21 cellular contexts compared by ENCODE assay signal in genomic region chr12:94092516-94093241, GRCh38. TPM values are rescaled to one million over a fixed set of nuclear protein-coding genes. Genes with fewer than 3 reads are reported as not detected.
DNase-seq lines count a peak whose midpoint lies in the region; ATAC-seq, FAIRE-seq and TF ChIP-seq lines count a peak whose summit lies in the region.
"Had no signal": no experiment of that assay in that cellular context is flagged by ENCODE, and none has a peak within 500 bp of the region (broad histone marks: within the 10 kb centered on the region; RNA-seq: fewer than 3 reads in every experiment).

No MANE protein-coding gene starts in this region.

- DNase-seq in LNCaP clone FGC (ENCODE audit: low read depth) (peak; percentile 75), astrocyte of the spinal cord (ENCODE audit: low read depth, low spot score) (peak; percentile 81), keratinocyte (ENCODE audit: low read depth, low spot score) (no peak), ureter (ENCODE audit: low spot score) (peak; percentile 59), NCI-H1436 treated with DMSO at 0.1 percent for 48 hours (lab: John Stamatoyannopoulos, UW) (no peak)
- DNase-seq in naive thymus-derived CD8-positive, alpha-beta T cell = no peak
- DNase-seq in stimulated activated effector memory CD8-positive, alpha-beta T cell treated with anti-CD3 and anti-CD28 coated beads, Interleukin-12 subunit alpha, Interleukin-12 subunit beta, amount 100 ng/mL, for 72 hours (ENCODE audit: low spot score in 2 of 2) = no peak
- DNase-seq: activated naive CD8-positive, alpha-beta T cell treated with anti-CD3 and anti-CD28 coated beads, Interleukin-2, amount 50 U/mL, for 24 hours; activated T-cell treated with anti-CD3 and anti-CD28 coated beads, Interleukin-2, amount 50 U/mL, for 48 hours; DND-41; foreskin melanocyte; Kasumi-1; NCI-H1930; NCI-H748 treated with DMSO at 0.1 percent for 48 hours; spleen; stomach; T1000 had no signal

- peaks cover 20% of the 10 kb centered on the region for H3K4me1 ChIP-seq in keratinocyte (ENCODE audit: control insufficient read depth, extremely low read depth, insufficient read depth, low read length)
- H3K4me1 ChIP-seq: spleen, stomach had no signal

- no peaks in the 10 kb centered on the region for H3K9me1 ChIP-seq in keratinocyte (ENCODE audit: control insufficient read depth, extremely low read depth, insufficient read depth, low read length)

- TF ChIP-seq CTCF in LNCaP clone FGC (IDR thresholded peaks at IDR 0.05; ENCODE audit: control insufficient read depth, extremely low read depth, insufficient read depth) (no peak), astrocyte of the spinal cord (IDR thresholded peaks at IDR 0.05; ENCODE audit: low read depth, low read length) (no peak), keratinocyte (optimal IDR thresholded peaks at IDR 0.05 in 1 of 3, IDR thresholded peaks at IDR 0.05 in 1 of 3, conservative IDR thresholded peaks at IDR 0.05 in 1 of 3; ENCODE audit: extremely low read depth in 1 of 3, insufficient read depth in 2 of 3, low read length in 3 of 3) (no peak)

- no peak for ATAC-seq in naive thymus-derived CD8-positive, alpha-beta T cell
- ATAC-seq in stimulated activated effector memory CD8-positive, alpha-beta T cell treated with anti-CD3 and anti-CD28 coated beads, Interleukin-12 subunit alpha, Interleukin-12 subunit beta, amount 100 ng/mL, for 72 hours = no peak
- ATAC-seq: activated naive CD8-positive, alpha-beta T cell treated with anti-CD3 and anti-CD28 coated beads, Interleukin-2, amount 50 U/mL, for 24 hours; GM12878 had no signal

- H3K79me2 ChIP-seq in keratinocyte (ENCODE audit: control insufficient read depth, insufficient read depth, low read length) = no peaks in the 10 kb centered on the region

- H2AFZ ChIP-seq in keratinocyte (ENCODE audit: control insufficient read depth, low read length) = peak overlapping the region; percentile 44

- no peaks in the 10 kb centered on the region for H3K4me1 Mint-ChIP-seq in naive thymus-derived CD8-positive, alpha-beta T cell
- H3K4me1 Mint-ChIP-seq in stimulated activated effector memory CD8-positive, alpha-beta T cell treated with anti-CD3 and anti-CD28 coated beads, Interleukin-12 subunit alpha, Interleukin-12 subunit beta, amount 100 ng/mL, for 72 hours = no peaks in the 10 kb centered on the region
- H3K4me1 Mint-ChIP-seq: activated naive CD8-positive, alpha-beta T cell treated with anti-CD3 and anti-CD28 coated beads, Interleukin-2, amount 50 U/mL, for 24 hours; memory B cell; neural crest cell had no signal

- H3K4me3 ChIP-seq in LNCaP clone FGC (ENCODE audit: low read depth, low read length) = no peak overlapping the region
- no peak overlapping the region for H3K4me3 ChIP-seq in astrocyte of the spinal cord (ENCODE audit: low read depth, low read length)
- no peak overlapping the region for H3K4me3 ChIP-seq in keratinocyte (ENCODE audit: control insufficient read depth in 2 of 3, extremely low read depth in 1 of 3, insufficient read depth in 2 of 3, low read depth in 1 of 3, low read length in 3 of 3)
- H3K4me3 ChIP-seq: GM12878, spleen, stomach had no signal

- no peak overlapping the region for H3K4me3 Mint-ChIP-seq in naive thymus-derived CD8-positive, alpha-beta T cell
- H3K4me3 Mint-ChIP-seq in stimulated activated effector memory CD8-positive, alpha-beta T cell treated with anti-CD3 and anti-CD28 coated beads, Interleukin-12 subunit alpha, Interleukin-12 subunit beta, amount 100 ng/mL, for 72 hours = no peak overlapping the region
- H3K4me3 Mint-ChIP-seq: activated naive CD8-positive, alpha-beta T cell treated with anti-CD3 and anti-CD28 coated beads, Interleukin-2, amount 50 U/mL, for 24 hours; CD14-positive monocyte; memory B cell; neural crest cell had no signal

- H3K9me3 Mint-ChIP-seq in naive thymus-derived CD8-positive, alpha-beta T cell = no peaks in the 10 kb centered on the region
- no peaks in the 10 kb centered on the region for H3K9me3 Mint-ChIP-seq in stimulated activated effector memory CD8-positive, alpha-beta T cell treated with anti-CD3 and anti-CD28 coated beads, Interleukin-12 subunit alpha, Interleukin-12 subunit beta, amount 100 ng/mL, for 72 hours
- H3K9me3 Mint-ChIP-seq: activated naive CD8-positive, alpha-beta T cell treated with anti-CD3 and anti-CD28 coated beads, Interleukin-2, amount 50 U/mL, for 24 hours; CD14-positive monocyte; memory B cell had no signal

- H3K27me3 ChIP-seq in keratinocyte (ENCODE audit: control insufficient read depth, extremely low read depth, insufficient read depth, low read length) = no peaks in the 10 kb centered on the region
- H3K27me3 ChIP-seq: spleen, stomach had no signal

- peak; percentile 87 for FAIRE-seq in keratinocyte (lab: Jason Lieb, UNC)
- FAIRE-seq: GM12878 had no signal

- H4K20me1 ChIP-seq in keratinocyte (ENCODE audit: control insufficient read depth, extremely low read depth, insufficient read depth, low read length) = no peaks in the 10 kb centered on the region

- H3K9me3 ChIP-seq in keratinocyte (ENCODE audit: control insufficient read depth, low read depth, low read length) = no peaks in the 10 kb centered on the region
- H3K9me3 ChIP-seq: spleen, stomach had no signal

- H3K27ac ChIP-seq in keratinocyte (ENCODE audit: control insufficient read depth, insufficient read depth, low read length) = no peak overlapping the region
- H3K27ac ChIP-seq: spleen, stomach had no signal

- H3K27me3 Mint-ChIP-seq in naive thymus-derived CD8-positive, alpha-beta T cell = peaks cover 0 to 6% (median 3%) of the 10 kb centered on the region in 5 donors

- H3K9ac ChIP-seq in keratinocyte (ENCODE audit: control insufficient read depth, extremely low read depth, insufficient read depth, low read length) = no peak overlapping the region

- in situ Hi-C loops in astrocyte of the spinal cord (cut with HindIII; ENCODE audit: low sequenced_read_pairs) = no loop called here

- dilution Hi-C loops in keratinocyte (cut with MboI; ENCODE audit: extremely low pct_ligation_motif_present, low sequenced_read_pairs) = no loop called here

- H3K36me3 ChIP-seq in keratinocyte (ENCODE audit: control insufficient read depth in 2 of 2, extremely low read depth in 1 of 2, insufficient read depth in 2 of 2, low read length in 2 of 2) = no peaks in the 10 kb centered on the region
- H3K36me3 ChIP-seq: spleen, stomach had no signal

- H3K36me3 Mint-ChIP-seq in naive thymus-derived CD8-positive, alpha-beta T cell = no peaks in the 10 kb centered on the region
- no peaks in the 10 kb centered on the region for H3K36me3 Mint-ChIP-seq in stimulated activated effector memory CD8-positive, alpha-beta T cell treated with anti-CD3 and anti-CD28 coated beads, Interleukin-12 subunit alpha, Interleukin-12 subunit beta, amount 100 ng/mL, for 72 hours
- H3K36me3 Mint-ChIP-seq: CD14-positive monocyte, memory B cell had no signal

- H3K4me2 ChIP-seq in keratinocyte (ENCODE audit: control insufficient read depth, extremely low read depth, insufficient read depth, low read depth, low read length) = peak overlapping the region; percentile 24

- POLR2A ChIA-PET in naive thymus-derived CD8-positive, alpha-beta T cell (lab: Charles Lee) = no interaction called here

- no peak overlapping the region for H3K27ac Mint-ChIP-seq in naive thymus-derived CD8-positive, alpha-beta T cell
- H3K27ac Mint-ChIP-seq in stimulated activated effector memory CD8-positive, alpha-beta T cell treated with anti-CD3 and anti-CD28 coated beads, Interleukin-12 subunit alpha, Interleukin-12 subunit beta, amount 100 ng/mL, for 72 hours = no peak overlapping the region
- H3K27ac Mint-ChIP-seq: activated naive CD8-positive, alpha-beta T cell treated with anti-CD3 and anti-CD28 coated beads, Interleukin-2, amount 50 U/mL, for 24 hours; CD14-positive monocyte; memory B cell had no signal

RNA-seq across cellular contexts. Expression of gene PLXNC1, which starts 55.7 kb away (rescaled TPM):
- polyA plus RNA-seq in keratinocyte = 0.17 to 0.23 TPM (median 0.18 TPM) in 3 replicates
- polyA plus RNA-seq in keratinocyte (2011; ENCODE audit: low read depth) = not detected
- 0.14 and 0.15 TPM in 2 replicates for polyA plus RNA-seq in keratinocyte (2011; cell fraction: cytosol; rRNA removed)
- polyA plus RNA-seq in keratinocyte (2011; cell fraction: nucleus; rRNA removed) = 0.08 and 0.25 TPM in 2 replicates
- 0.10 and 0.24 TPM in 2 replicates for polyA plus RNA-seq in keratinocyte (2012; ENCODE audit: low replicate concordance)
- 0.23 to 0.48 TPM in 2 of 3 replicates, not detected in the other for polyA minus RNA-seq in keratinocyte
- polyA minus RNA-seq in keratinocyte (2011; cell fraction: cytosol; rRNA and poly(A)+ RNA removed) = not detected
- 0.11 TPM in 1 of 2 replicates, not detected in the other for polyA minus RNA-seq in keratinocyte (2011; cell fraction: nucleus; rRNA and poly(A)+ RNA removed)
- 10.3 TPM for total RNA-seq in ureter
- 1 to 10 TPM; 8.9 to 9.4 TPM for total RNA-seq in naive thymus-derived CD8-positive, alpha-beta T cell
- polyA plus RNA-seq in naive thymus-derived CD8-positive, alpha-beta T cell = 1 to 10 TPM; 2.9 to 4.1 (median 3.0) TPM

Comparison
In these comparisons a context has a peak if more than half of its experiments do, and no peak if none do; other contexts are left out.
1. DNase-seq: peak in LNCaP clone FGC (single experiment), astrocyte of the spinal cord (single experiment) and ureter (single experiment); none in keratinocyte (single experiment), naive thymus-derived CD8-positive, alpha-beta T cell (0 of 10), stimulated activated effector memory CD8-positive, alpha-beta T cell treated with anti-CD3 and anti-CD28 coated beads, Interleukin-12 subunit alpha, Interleukin-12 subunit beta, amount 100 ng/mL, for 72 hours (0 of 2) and NCI-H1436 treated with DMSO at 0.1 percent for 48 hours (single experiment).